Comparison of ENCODE assay signal across 18 cellular contexts in genomic region chr6:124873066-124873410, GRCh38.
A peak's percentile ranks its signal among the peaks of the same experiment; 100 is the strongest.
DNase-seq lines count a peak whose midpoint lies in the region; ATAC-seq and TF ChIP-seq lines count a peak whose summit lies in the region.
"Had no signal": no experiment of that assay in that cellular context is flagged by ENCODE, and none has a peak within 500 bp of the region (broad histone marks: within the 10 kb centered on the region; RNA-seq: fewer than 3 reads in every experiment).

No MANE protein-coding gene starts in this region.

- CTCF ChIA-PET in WTC11 (lab: Charles Lee) = interaction anchor here (1.1 to 3.0 kb wide), 3 partner anchors 231 to 241 kb away, joined by 4 to 20 read pairs (median 4); no protein-coding TSS in a partner anchor

- TF ChIP-seq POLR2A in GM18505 (IDR thresholded peaks at IDR 0.05; ENCODE audit: borderline replicate concordance, extremely low read depth, insufficient read depth, insufficient read length) = no peak

- no peaks in the 10 kb centered on the region for H3K36me3 Mint-ChIP-seq in WTC11
- H3K36me3 Mint-ChIP-seq: activated naive CD4-positive, alpha-beta T cell treated with anti-CD3 and anti-CD28 coated beads, Interleukin-2, amount 10 ng/mL, durations not matched to agents 7 days and 5 days had no signal

- no peak overlapping the region for H3K27ac Mint-ChIP-seq in WTC11
- H3K27ac Mint-ChIP-seq: activated naive CD4-positive, alpha-beta T cell treated with anti-CD3 and anti-CD28 coated beads, Interleukin-2, amount 10 ng/mL, durations not matched to agents 7 days and 5 days had no signal

- intact Hi-C loops in left colon (cut with DNase I, micrococcal nuclease) = loop anchor here in 1 of 2 donors (10.0 kb wide), 1 partner anchor 242 kb away; no protein-coding TSS in a partner anchor

- TF ChIP-seq CTCF in WTC11 (IDR thresholded peaks at IDR 0.05) = no peak

- peaks cover 3% of the 10 kb centered on the region; the same call in 1 of the 2 replicates for H3K9me3 Mint-ChIP-seq in WTC11
- H3K9me3 Mint-ChIP-seq: activated naive CD4-positive, alpha-beta T cell treated with anti-CD3 and anti-CD28 coated beads, Interleukin-2, amount 10 ng/mL, durations not matched to agents 7 days and 5 days had no signal

- peaks cover 4% of the 10 kb centered on the region; the same call in 1 of the 2 replicates for H3K4me1 Mint-ChIP-seq in WTC11
- H3K4me1 Mint-ChIP-seq: activated naive CD4-positive, alpha-beta T cell treated with anti-CD3 and anti-CD28 coated beads, Interleukin-2, amount 10 ng/mL, durations not matched to agents 7 days and 5 days had no signal

- ATAC-seq in GM18505 (IDR thresholded peaks at IDR 0.05; ENCODE audit: unreplicated experiment) (peak; percentile 19), GM19395 (IDR thresholded peaks at IDR 0.05; ENCODE audit: unreplicated experiment) (peak; percentile 27), HG02798 (IDR thresholded peaks at IDR 0.05; ENCODE audit: poor library complexity, unreplicated experiment) (peak; percentile 17), HG03432 (IDR thresholded peaks at IDR 0.05; ENCODE audit: unreplicated experiment) (peak; percentile 30), WTC11 (no peak), left colon (no peak)

- no peaks in the 10 kb centered on the region for H3K27me3 Mint-ChIP-seq in WTC11 (ENCODE audit: low read depth)
- H3K27me3 Mint-ChIP-seq: activated naive CD4-positive, alpha-beta T cell treated with anti-CD3 and anti-CD28 coated beads, Interleukin-2, amount 10 ng/mL, durations not matched to agents 7 days and 5 days had no signal

- H3K4me3 Mint-ChIP-seq in WTC11 = no peak overlapping the region
- H3K4me3 Mint-ChIP-seq: activated naive CD4-positive, alpha-beta T cell treated with anti-CD3 and anti-CD28 coated beads, Interleukin-2, amount 10 ng/mL, durations not matched to agents 7 days and 5 days had no signal

- POLR2A ChIA-PET in WTC11 (lab: Charles Lee) = no interaction called here

- no peak overlapping the region for H3K27ac ChIP-seq in substantia nigra (ENCODE audit: low read depth, low read length, poor library complexity, severe bottlenecking)

- DNase-seq in amniotic stem cell (lab: John Stamatoyannopoulos, UW) = no peak
- no peak for DNase-seq in substantia nigra (lab: John Stamatoyannopoulos, UW)
- no peak for DNase-seq in WTC11 (ENCODE audit: low spot score)
- DNase-seq in left colon = no peak
- DNase-seq: activated CD4-positive, alpha-beta T cell treated with anti-CD3 and anti-CD28 coated beads, Interleukin-2, amount 50 U/mL, for 48 hours; activated naive CD4-positive, alpha-beta T cell treated with anti-CD3 and anti-CD28 coated beads, Interleukin-2, amount 10 ng/mL, durations not matched to agents 7 days and 5 days; activated T-cell treated with anti-CD3 and anti-CD28 coated beads, Interleukin-2, amount 50 U/mL, for 1 hour; BE2C; effector memory CD4-positive, alpha-beta T cell; glutamatergic neuron; Karpas-422; NCI-H1092; NCI-H526; SHP77 had no signal

TF ChIP-seq in WTC11, 78 proteins besides CTCF, POLR2A, EP300 and RAD21:
- TF ChIP-seq ZNF425 (CRISPR knock-in tag; conservative IDR thresholded peaks at IDR 0.05) = no peak
- TF ChIP-seq CBFB (CRISPR knock-in tag; IDR thresholded peaks at IDR 0.05; ENCODE audit: low read depth) = no peak
- no peak for TF ChIP-seq MYBL2 (CRISPR knock-in tag; IDR thresholded peaks at IDR 0.05)
- no peak for TF ChIP-seq ETV6 (CRISPR knock-in tag; IDR thresholded peaks at IDR 0.05)
- no peak for TF ChIP-seq CREM (CRISPR knock-in tag; IDR thresholded peaks at IDR 0.05)
- TF ChIP-seq MAX (CRISPR knock-in tag; IDR thresholded peaks at IDR 0.05) = no peak
- no peak for TF ChIP-seq ELF4 (CRISPR knock-in tag; IDR thresholded peaks at IDR 0.05; ENCODE audit: low read depth)
- no peak for TF ChIP-seq FOXP4 (CRISPR knock-in tag; IDR thresholded peaks at IDR 0.05)
- no peak for TF ChIP-seq ZNF232 (CRISPR knock-in tag; IDR thresholded peaks at IDR 0.05)
TF ChIP-seq in WTC11: peak in this region for 0.

Comparison
In these comparisons a context has a peak if more than half of its experiments do, and no peak if none do; other contexts are left out.
1. ATAC-seq: peak in GM18505 (single experiment), GM19395 (single experiment), HG02798 (single experiment) and HG03432 (single experiment); none in WTC11 (single experiment) and left colon (single experiment).